Comparison of ENCODE assay signal across 23 cellular contexts in genomic region chr14:99596772-99597171, GRCh38. TPM values are rescaled to one million over a fixed set of nuclear protein-coding genes. Genes with fewer than 3 reads are reported as not detected.
DNase-seq lines count a peak whose midpoint lies in the region; ATAC-seq and TF ChIP-seq lines count a peak whose summit lies in the region.
"Had no signal": no experiment of that assay in that cellular context is flagged by ENCODE, and none has a peak within 500 bp of the region (broad histone marks: within the 10 kb centered on the region; RNA-seq: fewer than 3 reads in every experiment).

No MANE protein-coding gene starts in this region.

- H4K8ac ChIP-seq in neuronal stem cell (ENCODE audit: low read depth, low read length) (no peak overlapping the region), mesenchymal stem cell (ENCODE audit: low read length) (no peak overlapping the region)

- H2AK5ac ChIP-seq in neuronal stem cell (ENCODE audit: low read depth, low read length), result no peak overlapping the region
- no peak overlapping the region for H2AK5ac ChIP-seq in mesenchymal stem cell (ENCODE audit: low read length, severe bottlenecking)

- H3K27ac ChIP-seq in right atrium auricular region, result peak overlapping the region; percentile 72 to 75
- H3K27ac ChIP-seq in esophagus muscularis mucosa (replicated peaks in 1 of 4), result peak overlapping the region; percentile 71 to 93 (median 87)
- no peak overlapping the region for H3K27ac ChIP-seq in neuronal stem cell (replicated peaks; ENCODE audit: low read length)
- H3K27ac ChIP-seq in mesenchymal stem cell (ENCODE audit: low read length, poor library complexity, severe bottlenecking), result no peak overlapping the region
- no peak overlapping the region for H3K27ac ChIP-seq in substantia nigra (ENCODE audit: low read depth, low read length, poor library complexity, severe bottlenecking)
- H3K27ac ChIP-seq: thoracic aorta had no signal

- no peak for TF ChIP-seq EP300 in esophagus muscularis mucosa (IDR thresholded peaks at IDR 0.05)

- H3K36me3 ChIP-seq in right atrium auricular region (no peaks in the 10 kb centered on the region), esophagus muscularis mucosa (no peaks in the 10 kb centered on the region), neuronal stem cell (replicated peaks in 1 of 2; ENCODE audit: control insufficient read depth in 2 of 2, insufficient read depth in 2 of 2, low read length in 2 of 2) (peaks cover 0 to 18% of the 10 kb centered on the region in 2 donors), mesenchymal stem cell (ENCODE audit: control insufficient read depth in 1 of 2, insufficient read depth in 2 of 2, low read depth in 1 of 2, low read length in 2 of 2) (no peaks in the 10 kb centered on the region)
- H3K36me3 ChIP-seq: thoracic aorta had no signal

- H2AFZ ChIP-seq in neuronal stem cell (ENCODE audit: low read length) (no peak overlapping the region), mesenchymal stem cell (ENCODE audit: low read depth, low read length) (no peak overlapping the region)

- H3K79me1 ChIP-seq in neuronal stem cell (ENCODE audit: low read depth, low read length) (peaks cover 16% of the 10 kb centered on the region), mesenchymal stem cell (replicated peaks; ENCODE audit: low read length, poor library complexity, severe bottlenecking) (peaks cover 20% of the 10 kb centered on the region)

- 87% methylated on average over 7 of the region's 7 CpGs for WGBS in esophagus muscularis mucosa
- WGBS in neuronal stem cell (ENCODE audit: extremely low coverage in 2 of 2, insufficient read length in 2 of 2, insufficient replicate concordance in 1 of 2), 2 donors, result no CpG with 5 or more reads among the region's 7 CpGs
- 96% methylated on average over 7 of the region's 7 CpGs for WGBS in mesenchymal stem cell

- ATAC-seq in HG02840 (IDR thresholded peaks at IDR 0.05; ENCODE audit: low FRiP score, unreplicated experiment), result no peak

- H3K18ac ChIP-seq in neuronal stem cell (ENCODE audit: low read length), result peak overlapping the region; percentile 23
- H3K18ac ChIP-seq in mesenchymal stem cell (ENCODE audit: low read depth in 1 of 2, low read length in 2 of 2), result no peak overlapping the region

- no peak for TF ChIP-seq POLR2A in esophagus muscularis mucosa (IDR thresholded peaks at IDR 0.05; ENCODE audit: low read depth)

- H3K23ac ChIP-seq in neuronal stem cell (ENCODE audit: low read depth, low read length, poor library complexity), result no peak overlapping the region
- H3K23ac ChIP-seq in mesenchymal stem cell (ENCODE audit: low read length in 2 of 2), result no peak overlapping the region

- no peak overlapping the region for H4K91ac ChIP-seq in neuronal stem cell (ENCODE audit: low read depth, low read length, poor library complexity)
- no peak overlapping the region for H4K91ac ChIP-seq in mesenchymal stem cell (ENCODE audit: low read length)

- H2BK15ac ChIP-seq in neuronal stem cell (ENCODE audit: low read length) (no peak overlapping the region), mesenchymal stem cell (ENCODE audit: low read depth, poor library complexity, severe bottlenecking) (no peak overlapping the region)

- H3K4me3 ChIP-seq in right atrium auricular region (no peak overlapping the region), esophagus muscularis mucosa (no peak overlapping the region), neuronal stem cell (ENCODE audit: low read length in 2 of 2) (no peak overlapping the region), mesenchymal stem cell (ENCODE audit: insufficient read depth in 1 of 2, low read depth in 1 of 2, low read length in 2 of 2) (no peak overlapping the region)
- H3K4me3 ChIP-seq: thoracic aorta had no signal

- H3K4me2 ChIP-seq in neuronal stem cell (ENCODE audit: insufficient read depth, low read length, poor library complexity, severe bottlenecking), result no peak overlapping the region
- H3K4me2 ChIP-seq in mesenchymal stem cell (ENCODE audit: low read length, poor library complexity, severe bottlenecking), result no peak overlapping the region

- H3K14ac ChIP-seq in neuronal stem cell (ENCODE audit: low read length), result no peak overlapping the region
- no peak overlapping the region for H3K14ac ChIP-seq in mesenchymal stem cell (ENCODE audit: low read length in 2 of 2)

- intact Hi-C loops in cardiac septum (cut with DNase I) (no loop called here), esophagus muscularis mucosa (cut with DNase I) (no loop called here)

- no peak overlapping the region for H2BK12ac ChIP-seq in neuronal stem cell (ENCODE audit: low read length)
- no peak overlapping the region for H2BK12ac ChIP-seq in mesenchymal stem cell (ENCODE audit: low read length in 2 of 2)

- H3K4ac ChIP-seq in neuronal stem cell (ENCODE audit: low read length) (no peak overlapping the region), mesenchymal stem cell (ENCODE audit: low read depth in 1 of 2, low read length in 2 of 2) (no peak overlapping the region)

- H3K4me1 ChIP-seq in right atrium auricular region, result peaks cover 0 to 98% of the 10 kb centered on the region in 2 donors
- peaks cover 94 to 100% (median 100%) of the 10 kb centered on the region in 4 donors for H3K4me1 ChIP-seq in esophagus muscularis mucosa
- peaks cover 29 to 48% of the 10 kb centered on the region in 2 donors for H3K4me1 ChIP-seq in neuronal stem cell (ENCODE audit: control insufficient read depth in 2 of 2, insufficient read depth in 1 of 2, low read depth in 1 of 2, low read length in 2 of 2)
- H3K4me1 ChIP-seq in mesenchymal stem cell (ENCODE audit: control insufficient read depth, insufficient read depth, low read depth, low read length), result peaks cover 14% of the 10 kb centered on the region

- H3K27me3 ChIP-seq in right atrium auricular region, result no peaks in the 10 kb centered on the region
- H3K27me3 ChIP-seq in esophagus muscularis mucosa, result no peaks in the 10 kb centered on the region
- peaks cover 0 to 31% (median 0%) of the 10 kb centered on the region in 3 experiments for H3K27me3 ChIP-seq in neuronal stem cell (ENCODE audit: control insufficient read depth in 3 of 3, insufficient read depth in 3 of 3, low read depth in 1 of 3, low read length in 3 of 3)
- peaks cover 3 to 64% of the 10 kb centered on the region in 2 experiments for H3K27me3 ChIP-seq in mesenchymal stem cell (ENCODE audit: control insufficient read depth in 1 of 2, insufficient read depth in 1 of 2, low read length in 2 of 2)

- no peak for TF ChIP-seq CTCF in right atrium auricular region (IDR thresholded peaks at IDR 0.05)
- TF ChIP-seq CTCF in esophagus muscularis mucosa (IDR thresholded peaks at IDR 0.05), result no peak

- H2BK5ac ChIP-seq in neuronal stem cell (ENCODE audit: low read length) (no peak overlapping the region), mesenchymal stem cell (ENCODE audit: low read depth, low read length, poor library complexity, severe bottlenecking) (no peak overlapping the region)

- H3K9me3 ChIP-seq in right atrium auricular region, result no peaks in the 10 kb centered on the region
- H3K9me3 ChIP-seq in esophagus muscularis mucosa, result no peaks in the 10 kb centered on the region
- no peaks in the 10 kb centered on the region for H3K9me3 ChIP-seq in neuronal stem cell (replicated peaks in 1 of 2; ENCODE audit: control insufficient read depth in 2 of 2, insufficient read depth in 1 of 2, low read depth in 1 of 2, low read length in 2 of 2)
- H3K9me3 ChIP-seq in mesenchymal stem cell (ENCODE audit: control insufficient read depth, low read length), result no peaks in the 10 kb centered on the region
- H3K9me3 ChIP-seq: thoracic aorta had no signal

- H3K9ac ChIP-seq in neuronal stem cell (ENCODE audit: low read depth, low read length, poor library complexity), result no peak overlapping the region
- no peak overlapping the region for H3K9ac ChIP-seq in mesenchymal stem cell (ENCODE audit: low read length)

- DNase-seq in right atrium auricular region (ENCODE audit: low spot score) (no peak), cardiac septum (ENCODE audit: low spot score) (no peak), esophagus muscularis mucosa (ENCODE audit: extremely low spot score) (no peak), neuronal stem cell (ENCODE audit: low spot score) (no peak), mesenchymal stem cell (no peak), substantia nigra (lab: John Stamatoyannopoulos, UW) (no peak), NCI-H2196 (lab: John Stamatoyannopoulos, UW; ENCODE audit: unreplicated experiment) (no peak)
- DNase-seq: activated CD4-positive, alpha-beta T cell treated with anti-CD3 and anti-CD28 coated beads, Interleukin-2, amount 50 U/mL, for 1 hour; activated naive CD4-positive, alpha-beta T cell treated with Interleukin-2 at 50 U/mL for 16 hours; activated T-cell treated with anti-CD3 and anti-CD28 coated beads for 4 hours; CD4-positive, alpha-beta T cell; DMS53; head of caudate nucleus; islet precursor cell; KG1; NCI-H1105 treated with DMSO at 0.1 percent for 48 hours; NCI-H2171 treated with DMSO at 0.1 percent for 48 hours; NCI-H774; stimulated activated CD4-positive, alpha-beta T cell treated with anti-CD3 and anti-CD28 coated beads, Interleukin-4, amount 100 ng/mL, for 4 hours; stimulated activated CD8-positive, alpha-beta memory T cell treated with anti-CD3 and anti-CD28 coated beads, Interleukin-4, amount 100 ng/mL, for 48 hours had no signal

- no peak overlapping the region for H2BK120ac ChIP-seq in neuronal stem cell (ENCODE audit: low read depth, low read length)
- no peak overlapping the region for H2BK120ac ChIP-seq in mesenchymal stem cell (ENCODE audit: low read depth, low read length)

RNA-seq across cellular contexts. Expression of gene CCDC85C, which starts 7.2 kb away (rescaled TPM):
- total RNA-seq in right atrium auricular region, result 10 to 100 TPM; 17.1 to 17.7 TPM
- 21.4 TPM for total RNA-seq in cardiac septum
- 10 to 100 TPM; 17.9 to 48.7 (median 30.8) TPM for total RNA-seq in esophagus muscularis mucosa
- 22.3 TPM for polyA plus RNA-seq in neuronal stem cell (2013, experiment 1 of 2)
- 22.5 TPM for polyA plus RNA-seq in neuronal stem cell (2013, experiment 2 of 2)
- 1.1 TPM for polyA plus RNA-seq in mesenchymal stem cell (2013, experiment 1 of 2)
- 1.2 TPM for polyA plus RNA-seq in mesenchymal stem cell (2013, experiment 2 of 2)

RNA-seq across cellular contexts. Expression of gene HHIPL1, which starts 48.2 kb away (rescaled TPM):
- total RNA-seq in right atrium auricular region, result 1 to 10 TPM; 1.8 to 2.4 TPM
- total RNA-seq in cardiac septum, result 1.9 TPM
- 1 to 10 TPM; 4.2 to 9.1 (median 5.9) TPM for total RNA-seq in esophagus muscularis mucosa
- polyA plus RNA-seq in neuronal stem cell (2013, experiment 1 of 2), result 0.67 TPM
- polyA plus RNA-seq in neuronal stem cell (2013, experiment 2 of 2), result 0.71 TPM
- 0.48 TPM for polyA plus RNA-seq in mesenchymal stem cell (2013, experiment 1 of 2)
- polyA plus RNA-seq in mesenchymal stem cell (2013, experiment 2 of 2), result 0.58 TPM
- total RNA-seq: CD4-positive, alpha-beta T cell; mononuclear cell had no signal

Comparison
In these comparisons a context has a peak if more than half of its experiments do, and no peak if none do; other contexts are left out.
1. H3K27ac ChIP-seq: peak in right atrium auricular region (2 of 2) and esophagus muscularis mucosa (4 of 4); none in neuronal stem cell (single experiment), mesenchymal stem cell (single experiment) and substantia nigra (single experiment).